In genomic region chr1:193960040-193960439, GRCh38 we compare ENCODE assay signal across 18 cellular contexts.
"Had no signal": no experiment of that assay in that cellular context is flagged by ENCODE, and none has a peak within 500 bp of the region (broad histone marks: within the 10 kb centered on the region; RNA-seq: fewer than 3 reads in every experiment).

No MANE protein-coding gene starts in this region.

- DNase-seq: cortex of kidney; dorsolateral prefrontal cortex; effector CD8-positive, alpha-beta T cell; foreskin melanocyte; head of caudate nucleus; mesendoderm; naive thymus-derived CD4-positive, alpha-beta T cell; occipital lobe; psoas muscle; retina; sigmoid colon; stimulated activated CD4-positive, alpha-beta T cell treated with anti-CD3 and anti-CD28 coated beads, Interleukin-12 subunit alpha, Interleukin-12 subunit beta, amount 100 ng/mL, for 4 hours; stimulated activated naive CD4-positive, alpha-beta T cell treated with Interleukin-2 at 50 U/mL for 16 hours; trophoblast cell had no signal

- H3K36me3 ChIP-seq: sigmoid colon had no signal

- ATAC-seq: naive thymus-derived CD4-positive, alpha-beta T cell had no signal

- H3K79me2 ChIP-seq: parathyroid adenoma had no signal

- H2AFZ ChIP-seq: parathyroid adenoma had no signal

- FAIRE-seq: keratinocyte, urothelium cell line had no signal

- H3K27ac ChIP-seq: dorsolateral prefrontal cortex, parathyroid adenoma, psoas muscle, sigmoid colon, skin epidermis had no signal

- H3K4me3 ChIP-seq: dorsolateral prefrontal cortex, psoas muscle, sigmoid colon, skin epidermis had no signal

- H3K27me3 ChIP-seq: dorsolateral prefrontal cortex, sigmoid colon had no signal

- H3K9me3 ChIP-seq: psoas muscle had no signal

- H3K4me1 ChIP-seq: parathyroid adenoma, psoas muscle, sigmoid colon had no signal
